1 cellular context compared by ENCODE assay signal in the genomic region with DNA sequence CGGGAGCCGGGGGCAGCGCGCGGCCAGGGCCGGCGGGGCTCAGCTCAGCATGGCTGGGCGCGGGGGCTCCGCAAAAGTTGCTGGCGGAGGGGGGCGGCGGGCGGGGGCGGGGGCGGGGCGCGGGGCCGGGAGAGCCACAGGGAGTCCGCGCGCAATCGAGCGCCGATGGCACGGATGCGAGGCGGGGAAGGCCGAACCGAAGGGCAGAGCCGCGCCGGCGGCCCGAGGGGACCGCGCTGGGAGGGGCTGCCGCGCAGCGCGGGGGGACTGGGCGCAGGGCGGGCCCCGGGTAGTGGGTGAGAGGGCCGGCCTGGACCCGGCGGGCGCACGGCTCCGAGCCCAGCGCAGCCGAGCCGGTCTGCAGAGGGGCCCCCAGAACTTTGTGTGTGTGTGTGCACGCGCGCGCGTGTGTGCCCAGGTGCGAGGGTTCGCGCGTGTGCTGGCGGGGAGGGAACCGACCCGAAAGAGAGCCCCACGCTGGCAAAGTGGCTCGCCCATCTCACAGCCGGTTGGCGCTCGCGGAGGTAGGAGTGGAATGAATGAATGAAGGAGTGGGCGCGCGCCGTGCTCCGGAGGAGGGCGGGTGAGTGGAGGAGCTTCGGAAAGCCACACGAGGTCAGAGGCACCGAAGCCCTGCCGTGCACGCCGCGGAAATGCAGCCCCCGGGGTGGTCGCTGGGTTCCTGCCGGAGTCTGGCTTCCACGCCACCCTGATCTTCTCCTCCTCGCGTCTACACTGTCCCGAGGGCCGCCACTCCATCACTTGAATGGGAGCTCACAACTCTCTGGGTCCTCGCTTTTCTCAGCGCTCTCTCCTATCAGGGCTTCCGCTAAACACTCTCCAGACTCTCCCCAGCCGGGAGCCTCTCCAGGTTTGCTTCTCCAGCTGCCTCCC.
TF ChIP-seq lines count a peak whose summit lies in the region.

HIPK2 (minus strand) TSS at position 51 of the 894 bp plus-strand sequence. CDS start 375 bp downstream, outside the sequence.

TF ChIP-seq in K562, 482 proteins besides CTCF, POLR2A, EP300 and RAD21 (continued from another document and continues in another):
- TF ChIP-seq MGA (IDR thresholded peaks at IDR 0.05) (peak; percentile 97), CXXC5 (CRISPR knock-in tag; IDR thresholded peaks at IDR 0.05) (peak; percentile 89), ILK (tag; IDR thresholded peaks at IDR 0.05; ENCODE audit: borderline replicate concordance, low read depth) (no peak), FOXJ3 (CRISPR knock-in tag; IDR thresholded peaks at IDR 0.05) (no peak), ZNF445 (CRISPR knock-in tag; IDR thresholded peaks at IDR 0.05; ENCODE audit: low read depth) (no peak), TBP (optimal IDR thresholded peaks at IDR 0.05; ENCODE audit: low read depth, low read length) (no peak), ZNF253 (CRISPR knock-in tag; conservative IDR thresholded peaks at IDR 0.05) (no peak), ZNF324 (CRISPR knock-in tag; IDR thresholded peaks at IDR 0.05) (no peak), ZNF586 (CRISPR knock-in tag; conservative IDR thresholded peaks at IDR 0.05) (no peak), SAFB (IDR thresholded peaks at IDR 0.05; ENCODE audit: borderline replicate concordance, low read depth, low read length) (peak; percentile 62; the same call in 1 of the 2 replicates), TAL1 (IDR thresholded peaks at IDR 0.05) (no peak), THAP12 (CRISPR knock-in tag; IDR thresholded peaks at IDR 0.05) (peak; percentile 82), RBM25 (IDR thresholded peaks at IDR 0.05; ENCODE audit: low read depth, low read length, severe bottlenecking) (peak; percentile 33), PHF20 (IDR thresholded peaks at IDR 0.05; ENCODE audit: partially characterized antibody) (peak; percentile 24), ZSCAN32 (CRISPR knock-in tag; IDR thresholded peaks at IDR 0.05) (no peak), ZNF778 (CRISPR knock-in tag; IDR thresholded peaks at IDR 0.05) (no peak), TRIM28 (IDR thresholded peaks at IDR 0.05) (no peak), NR4A1 (CRISPR knock-in tag; IDR thresholded peaks at IDR 0.05) (0 out of 2 replicates have a peak, but pooled peaks have one; percentile 46), NR4A1 (tag; IDR thresholded peaks at IDR 0.05) (peak; percentile 60; the same call in 1 of the 2 replicates), NR3C1 (CRISPR knock-in tag; IDR thresholded peaks at IDR 0.05) (peak; percentile 82), TSC22D4 (tag; IDR thresholded peaks at IDR 0.05) (no peak), POLR2AphosphoS2 (IDR thresholded peaks at IDR 0.05; ENCODE audit: low read length) (no peak), FOS (IDR thresholded peaks at IDR 0.05; ENCODE audit: extremely low read depth, insufficient read length) (no peak), MBD1 (CRISPR knock-in tag; IDR thresholded peaks at IDR 0.05) (no peak), HMG20A (CRISPR knock-in tag; conservative IDR thresholded peaks at IDR 0.05) (no peak), SRSF1 (IDR thresholded peaks at IDR 0.05; ENCODE audit: low read depth, low read length) (no peak), ZC3H4 (CRISPR knock-in tag; IDR thresholded peaks at IDR 0.05; ENCODE audit: borderline replicate concordance) (no peak), ZNF511 (CRISPR knock-in tag; IDR thresholded peaks at IDR 0.05) (peak; percentile 84), SRSF7 (optimal IDR thresholded peaks at IDR 0.05; ENCODE audit: low read depth, low read length) (no peak), EP400 (IDR thresholded peaks at IDR 0.05) (no peak), KLF16 (IDR thresholded peaks at IDR 0.05) (no peak), HDAC8 (tag; IDR thresholded peaks at IDR 0.05) (peak; percentile 81), ZNF785 (CRISPR knock-in tag; IDR thresholded peaks at IDR 0.05) (no peak), PCBP2 (IDR thresholded peaks at IDR 0.05; ENCODE audit: low read depth, low read length, poor library complexity, severe bottlenecking) (no peak), ZNF12 (CRISPR knock-in tag; IDR thresholded peaks at IDR 0.05) (peak; percentile 25; the same call in 1 of the 2 replicates)
- TF ChIP-seq, protein P1, sequence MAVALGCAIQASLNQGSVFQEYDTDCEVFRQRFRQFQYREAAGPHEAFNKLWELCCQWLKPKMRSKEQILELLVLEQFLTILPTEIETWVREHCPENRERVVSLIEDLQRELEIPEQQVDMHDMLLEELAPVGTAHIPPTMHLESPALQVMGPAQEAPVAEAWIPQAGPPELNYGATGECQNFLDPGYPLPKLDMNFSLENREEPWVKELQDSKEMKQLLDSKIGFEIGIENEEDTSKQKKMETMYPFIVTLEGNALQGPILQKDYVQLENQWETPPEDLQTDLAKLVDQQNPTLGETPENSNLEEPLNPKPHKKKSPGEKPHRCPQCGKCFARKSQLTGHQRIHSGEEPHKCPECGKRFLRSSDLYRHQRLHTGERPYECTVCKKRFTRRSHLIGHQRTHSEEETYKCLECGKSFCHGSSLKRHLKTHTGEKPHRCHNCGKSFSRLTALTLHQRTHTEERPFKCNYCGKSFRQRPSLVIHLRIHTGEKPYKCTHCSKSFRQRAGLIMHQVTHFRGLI (CRISPR knock-in tag; IDR thresholded peaks at IDR 0.05) = no peak
- TF ChIP-seq, protein P2, sequence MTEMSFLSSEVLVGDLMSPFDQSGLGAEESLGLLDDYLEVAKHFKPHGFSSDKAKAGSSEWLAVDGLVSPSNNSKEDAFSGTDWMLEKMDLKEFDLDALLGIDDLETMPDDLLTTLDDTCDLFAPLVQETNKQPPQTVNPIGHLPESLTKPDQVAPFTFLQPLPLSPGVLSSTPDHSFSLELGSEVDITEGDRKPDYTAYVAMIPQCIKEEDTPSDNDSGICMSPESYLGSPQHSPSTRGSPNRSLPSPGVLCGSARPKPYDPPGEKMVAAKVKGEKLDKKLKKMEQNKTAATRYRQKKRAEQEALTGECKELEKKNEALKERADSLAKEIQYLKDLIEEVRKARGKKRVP (CRISPR knock-in tag; IDR thresholded peaks at IDR 0.05) = no peak
- TF ChIP-seq, protein P3, sequence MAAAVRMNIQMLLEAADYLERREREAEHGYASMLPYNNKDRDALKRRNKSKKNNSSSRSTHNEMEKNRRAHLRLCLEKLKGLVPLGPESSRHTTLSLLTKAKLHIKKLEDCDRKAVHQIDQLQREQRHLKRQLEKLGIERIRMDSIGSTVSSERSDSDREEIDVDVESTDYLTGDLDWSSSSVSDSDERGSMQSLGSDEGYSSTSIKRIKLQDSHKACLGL (CRISPR knock-in tag; IDR thresholded peaks at IDR 0.05; ENCODE audit: borderline replicate concordance, poor library complexity, severe bottlenecking) = no peak
